21 cellular contexts compared by ENCODE assay signal in the genomic region with DNA sequence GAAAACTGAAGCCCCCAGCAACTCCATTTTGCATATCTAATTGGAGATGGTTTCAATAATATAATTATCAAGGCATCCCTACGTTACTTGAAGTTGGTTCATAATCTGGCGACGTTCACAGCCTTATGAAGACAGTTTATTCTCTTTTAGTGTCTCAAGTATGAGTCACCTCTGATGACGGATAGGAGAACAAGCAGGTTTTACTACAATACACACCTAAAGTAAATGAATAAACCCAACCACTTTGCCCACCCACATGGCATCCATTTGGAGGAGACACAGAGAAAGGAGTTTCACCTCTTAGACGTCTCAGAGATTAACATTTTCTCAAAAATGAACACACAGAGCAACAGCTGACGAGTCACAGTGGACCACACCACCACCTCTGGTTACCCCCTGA. TPM values are rescaled to one million over a fixed set of nuclear protein-coding genes. Genes with fewer than 3 reads are reported as not detected.
DNase-seq lines count a peak whose midpoint lies in the region; ATAC-seq and TF ChIP-seq lines count a peak whose summit lies in the region.
"Had no signal": no experiment of that assay in that cellular context is flagged by ENCODE, and none has a peak within 500 bp of the region (broad histone marks: within the 10 kb centered on the region; RNA-seq: fewer than 3 reads in every experiment).

No MANE protein-coding gene starts in this region.

- H3K4me3 ChIP-seq in mammary epithelial cell (replicated peaks in 1 of 3; ENCODE audit: insufficient read depth in 1 of 3, low read depth in 2 of 3, low read length in 3 of 3), result no peak overlapping the region
- H3K4me3 ChIP-seq: K562 had no signal

- in situ Hi-C loops in mammary epithelial cell (cut with MboI; ENCODE audit: low sequenced_read_pairs in 2 of 2), result no loop called here

- H2AFZ ChIP-seq in mammary epithelial cell (ENCODE audit: low read depth, low read length), result no peak overlapping the region

- H3K27me3 ChIP-seq in mammary epithelial cell (ENCODE audit: insufficient read depth, low read length), result no peaks in the 10 kb centered on the region
- H3K27me3 ChIP-seq: brain microvascular endothelial cell had no signal

- no peaks in the 10 kb centered on the region for H3K79me2 ChIP-seq in mammary epithelial cell (ENCODE audit: insufficient read depth, low read length)

- no peaks in the 10 kb centered on the region for H3K36me3 Mint-ChIP-seq in stimulated activated naive CD8-positive, alpha-beta T cell treated with anti-CD3 and anti-CD28 coated beads, Interleukin-15, Interleukin-2, amounts not matched to agents 100 ng/mL and 50 ng/mL, for 24 hours (ENCODE audit: low read depth)
- peaks cover 6% of the 10 kb centered on the region for H3K36me3 Mint-ChIP-seq in mesothelial cell of epicardium
- H3K36me3 Mint-ChIP-seq in HFFc6 (ENCODE audit: low read depth), result no peaks in the 10 kb centered on the region
- H3K36me3 Mint-ChIP-seq: activated naive CD8-positive, alpha-beta T cell; CD8-positive, alpha-beta memory T cell; immature natural killer cell had no signal

- no peak overlapping the region for H3K9ac ChIP-seq in mammary epithelial cell (ENCODE audit: insufficient read depth, low read length)

- peak overlapping the region; percentile 64 for H3K27ac Mint-ChIP-seq in stimulated activated naive CD8-positive, alpha-beta T cell treated with anti-CD3 and anti-CD28 coated beads, Interleukin-15, Interleukin-2, amounts not matched to agents 100 ng/mL and 50 ng/mL, for 24 hours
- no peak overlapping the region for H3K27ac Mint-ChIP-seq in stimulated activated naive CD8-positive, alpha-beta T cell treated with anti-CD3 and anti-CD28 coated beads, Interleukin-15, amount 100 ng/mL, for 72 hours
- H3K27ac Mint-ChIP-seq in mesothelial cell of epicardium (peak overlapping the region; percentile 7), HFFc6 (no peak overlapping the region)
- H3K27ac Mint-ChIP-seq: activated CD8-positive, alpha-beta T cell treated with anti-CD3 and anti-CD28 coated beads for 36 hours; activated naive CD8-positive, alpha-beta T cell; CD8-positive, alpha-beta memory T cell; immature natural killer cell; nephron; progenitor cell of endocrine pancreas had no signal

- no peaks in the 10 kb centered on the region for H4K20me1 ChIP-seq in mammary epithelial cell (ENCODE audit: insufficient read depth, low read length)

- H3K4me2 ChIP-seq in mammary epithelial cell (ENCODE audit: insufficient read depth, low read depth, low read length), result no peak overlapping the region

- H3K9me3 ChIP-seq in mammary epithelial cell (replicated peaks; ENCODE audit: insufficient read depth, low read length), result no peaks in the 10 kb centered on the region

- no peak overlapping the region for H3K27ac ChIP-seq in mammary epithelial cell (ENCODE audit: insufficient read depth, low read depth, low read length)
- H3K27ac ChIP-seq: brain microvascular endothelial cell had no signal

- TF ChIP-seq CTCF in mammary epithelial cell (conservative IDR thresholded peaks at IDR 0.05 in 1 of 2, IDR thresholded peaks at IDR 0.05 in 1 of 2; ENCODE audit: extremely low read depth in 1 of 2, insufficient read depth in 1 of 2, low read depth in 1 of 2, low read length in 2 of 2), result no peak
- no peak for TF ChIP-seq CTCF in mesothelial cell of epicardium (IDR thresholded peaks at IDR 0.05; ENCODE audit: unreplicated experiment)
- no peak for TF ChIP-seq CTCF in HFFc6 (IDR thresholded peaks at IDR 0.05)

- intact Hi-C loops in mammary epithelial cell (cut with micrococcal nuclease), result no loop called here

- no peak for DNase-seq in stimulated activated naive CD8-positive, alpha-beta T cell treated with anti-CD3 and anti-CD28 coated beads, Interleukin-15, amount 100 ng/mL, for 72 hours
- DNase-seq in mammary epithelial cell (peak; percentile 82), mesothelial cell of epicardium (ENCODE audit: low spot score in 2 of 2, unreplicated experiment in 2 of 2) (no peak), OCI-M1 (lab: John Stamatoyannopoulos, UW) (no peak), HFFc6 (no peak), NCI-H1092 treated with DMSO at 0.1 percent for 48 hours (lab: John Stamatoyannopoulos, UW) (no peak), NCI-H1092 (lab: John Stamatoyannopoulos, UW) (no peak)
- DNase-seq: activated CD8-positive, alpha-beta T cell treated with anti-CD3 and anti-CD28 coated beads for 36 hours; activated T-cell treated with anti-CD3 and anti-CD28 coated beads, Interleukin-2, amount 50 U/mL, for 48 hours; brain microvascular endothelial cell; CD8-positive, alpha-beta memory T cell; immature natural killer cell; NCI-H1048; NCI-H524 treated with DMSO at 0.1 percent for 48 hours; stimulated activated CD4-positive, alpha-beta T cell treated with anti-CD3 and anti-CD28 coated beads, Interleukin-12 subunit alpha, Interleukin-12 subunit beta, amount 100 ng/mL, for 4 hours; T-helper 2 cell had no signal

- WGBS in mammary epithelial cell (ENCODE audit: low coverage, missing lambda C conversion rate), result 24% methylated on average over 6 of the region's 6 CpGs

- H3K9me3 Mint-ChIP-seq in stimulated activated naive CD8-positive, alpha-beta T cell treated with anti-CD3 and anti-CD28 coated beads, Interleukin-15, Interleukin-2, amounts not matched to agents 100 ng/mL and 50 ng/mL, for 24 hours, result no peaks in the 10 kb centered on the region
- no peaks in the 10 kb centered on the region for H3K9me3 Mint-ChIP-seq in stimulated activated naive CD8-positive, alpha-beta T cell treated with anti-CD3 and anti-CD28 coated beads, Interleukin-15, amount 100 ng/mL, for 72 hours
- no peaks in the 10 kb centered on the region for H3K9me3 Mint-ChIP-seq in mesothelial cell of epicardium
- no peaks in the 10 kb centered on the region for H3K9me3 Mint-ChIP-seq in HFFc6
- H3K9me3 Mint-ChIP-seq: activated CD8-positive, alpha-beta T cell treated with anti-CD3 and anti-CD28 coated beads for 36 hours; immature natural killer cell; nephron had no signal

- dilution Hi-C loops in mammary epithelial cell (cut with HindIII; ENCODE audit: low sequenced_read_pairs), result no loop called here

- CTCF ChIA-PET in mammary epithelial cell (lab: Charles Lee; ENCODE audit: low non-redundant PET), result no interaction called here

- no peak overlapping the region for H3K4me3 Mint-ChIP-seq in stimulated activated naive CD8-positive, alpha-beta T cell treated with anti-CD3 and anti-CD28 coated beads, Interleukin-15, Interleukin-2, amounts not matched to agents 100 ng/mL and 50 ng/mL, for 24 hours
- no peak overlapping the region for H3K4me3 Mint-ChIP-seq in stimulated activated naive CD8-positive, alpha-beta T cell treated with anti-CD3 and anti-CD28 coated beads, Interleukin-15, amount 100 ng/mL, for 72 hours
- H3K4me3 Mint-ChIP-seq in mesothelial cell of epicardium, result no peak overlapping the region
- no peak overlapping the region for H3K4me3 Mint-ChIP-seq in HFFc6
- H3K4me3 Mint-ChIP-seq: activated CD8-positive, alpha-beta T cell treated with anti-CD3 and anti-CD28 coated beads for 36 hours; activated naive CD8-positive, alpha-beta T cell; CD8-positive, alpha-beta memory T cell; immature natural killer cell; nephron had no signal

- H3K4me1 ChIP-seq in mammary epithelial cell (ENCODE audit: insufficient read depth, low read length), result peaks cover 26% of the 10 kb centered on the region

- peaks cover 16% of the 10 kb centered on the region for H3K27me3 Mint-ChIP-seq in stimulated activated naive CD8-positive, alpha-beta T cell treated with anti-CD3 and anti-CD28 coated beads, Interleukin-15, Interleukin-2, amounts not matched to agents 100 ng/mL and 50 ng/mL, for 24 hours
- H3K27me3 Mint-ChIP-seq in stimulated activated naive CD8-positive, alpha-beta T cell treated with anti-CD3 and anti-CD28 coated beads, Interleukin-15, amount 100 ng/mL, for 72 hours, result peaks cover 71% of the 10 kb centered on the region
- no peaks in the 10 kb centered on the region for H3K27me3 Mint-ChIP-seq in mesothelial cell of epicardium (ENCODE audit: low read depth)
- H3K27me3 Mint-ChIP-seq in HFFc6 (ENCODE audit: insufficient read depth), result no peaks in the 10 kb centered on the region; the same call in 1 of the 2 replicates

- peaks cover 43% of the 10 kb centered on the region for H3K4me1 Mint-ChIP-seq in stimulated activated naive CD8-positive, alpha-beta T cell treated with anti-CD3 and anti-CD28 coated beads, Interleukin-15, Interleukin-2, amounts not matched to agents 100 ng/mL and 50 ng/mL, for 24 hours (ENCODE audit: low read depth)
- peaks cover 20% of the 10 kb centered on the region for H3K4me1 Mint-ChIP-seq in stimulated activated naive CD8-positive, alpha-beta T cell treated with anti-CD3 and anti-CD28 coated beads, Interleukin-15, amount 100 ng/mL, for 72 hours
- peaks cover 79% of the 10 kb centered on the region for H3K4me1 Mint-ChIP-seq in mesothelial cell of epicardium
- H3K4me1 Mint-ChIP-seq in HFFc6 (ENCODE audit: low read depth), result peaks cover 43% of the 10 kb centered on the region
- H3K4me1 Mint-ChIP-seq: CD8-positive, alpha-beta memory T cell; immature natural killer cell had no signal

- no peak for ATAC-seq in stimulated activated naive CD8-positive, alpha-beta T cell treated with anti-CD3 and anti-CD28 coated beads, Interleukin-15, amount 100 ng/mL, for 72 hours
- ATAC-seq: activated CD8-positive, alpha-beta T cell treated with anti-CD3 and anti-CD28 coated beads for 36 hours; K562 had no signal

- no TSS peak for BruUV-seq in mammary epithelial cell (replicated peaks; lab: Mats Ljungman, UMichigan)

- no peaks in the 10 kb centered on the region for H3K36me3 ChIP-seq in mammary epithelial cell (ENCODE audit: insufficient read depth, low read length)
- H3K36me3 ChIP-seq: brain microvascular endothelial cell had no signal

RNA-seq across cellular contexts. Expression of gene BCL11A, which starts 40.8 kb away (rescaled TPM):
- 10 to 100 TPM in 1 of 2 donors, 1 to 10 TPM in 1; 8.5 to 12.7 TPM for total RNA-seq in mammary epithelial cell
- polyA plus RNA-seq in mammary epithelial cell, result 2.7 TPM
- polyA minus RNA-seq in mammary epithelial cell, result 10.6 TPM
- 139 to 142 TPM (median 141 TPM) in 3 replicates for total RNA-seq in mesothelial cell of epicardium
- total RNA-seq in HFFc6 (2021; fragmentation: NEBNext Ultra II Directional; extraction: Animal tissue kit (Norgen Biotek cat#: 25700)), result 1 to 10 TPM; 1.1 to 3.0 (median 1.9) TPM
- polyA plus RNA-seq: CD8-positive, alpha-beta memory T cell; K562 had no signal

Comparison
In these comparisons a context has a peak if more than half of its experiments do, and no peak if none do; other contexts are left out.
1. H3K27ac Mint-ChIP-seq: peak in stimulated activated naive CD8-positive, alpha-beta T cell treated with anti-CD3 and anti-CD28 coated beads, Interleukin-15, Interleukin-2, amounts not matched to agents 100 ng/mL and 50 ng/mL, for 24 hours (single experiment) and mesothelial cell of epicardium (single experiment); none in stimulated activated naive CD8-positive, alpha-beta T cell treated with anti-CD3 and anti-CD28 coated beads, Interleukin-15, amount 100 ng/mL, for 72 hours (0 of 2) and HFFc6 (single experiment).
2. RNA of gene BCL11A, which starts 40.8 kb away (total RNA-seq): 139 to 142 TPM in mesothelial cell of epicardium; 8.5 to 12.7 TPM in mammary epithelial cell and 1.1 to 3.0 TPM in HFFc6; every median in the first group is over 10 times any median in the second.